In genomic region chr5:156326718-156327259, GRCh38 we compare ENCODE assay signal across 11 cellular contexts. TPM values are rescaled to one million over a fixed set of nuclear protein-coding genes. Genes with fewer than 3 reads are reported as not detected.
DNase-seq lines count a peak whose midpoint lies in the region; ATAC-seq, FAIRE-seq and TF ChIP-seq lines count a peak whose summit lies in the region.
"Had no signal": no experiment of that assay in that cellular context is flagged by ENCODE, and none has a peak within 500 bp of the region (broad histone marks: within the 10 kb centered on the region; RNA-seq: fewer than 3 reads in every experiment).

TSS of gene SGCD (plus strand) at chr5:156327164.

- H3K27me3 ChIP-seq in right cardiac atrium (ENCODE audit: control insufficient read depth, insufficient read depth), result no peaks in the 10 kb centered on the region

- intact Hi-C loops in right cardiac atrium (cut with DNase I), result loop anchor here in 1 of 4 donors (10.0 kb wide), 1 partner anchor 382 kb away; no protein-coding TSS in a partner anchor

- DNase-seq in EL (peak; percentile 36), astrocyte of the spinal cord (ENCODE audit: low read depth, low spot score) (peak; percentile 77), right cardiac atrium (peak; percentile 86 to 89 (median 88)), retina (peak; percentile 45), D721Med (ENCODE audit: insufficient read length, low spot score) (no peak)
- DNase-seq in stimulated activated CD4-positive, alpha-beta T cell treated with anti-CD3 and anti-CD28 coated beads, Interleukin-12 subunit alpha, Interleukin-12 subunit beta, amount 100 ng/mL, for 4 hours, result no peak
- DNase-seq: stimulated activated CD4-positive, alpha-beta T cell treated with anti-CD3 and anti-CD28 coated beads, Interleukin-2, amount 100 ng/mL, for 48 hours had no signal

- 9% methylated on average over 18 of the region's 18 CpGs for WGBS in right cardiac atrium

- H3K9me3 ChIP-seq in right cardiac atrium (ENCODE audit: control insufficient read depth, low read length), result no peaks in the 10 kb centered on the region

- peaks cover 3% of the 10 kb centered on the region for H3K4me1 ChIP-seq in right cardiac atrium (ENCODE audit: control insufficient read depth, insufficient read depth, low read length)

- ATAC-seq in right cardiac atrium (peak; percentile 94 to 98), HG03469 (IDR thresholded peaks at IDR 0.05; ENCODE audit: unreplicated experiment) (no peak), HG03045 (IDR thresholded peaks at IDR 0.05; ENCODE audit: unreplicated experiment) (no peak)

- peak within 1 kb of the TSS; percentile 85 for H3K27ac ChIP-seq in right cardiac atrium (ENCODE audit: low read length)
- H3K27ac ChIP-seq: KMS-11 had no signal

- in situ Hi-C loops in astrocyte of the spinal cord (cut with HindIII; ENCODE audit: low sequenced_read_pairs), result no loop called here

- peak; percentile 4 for TF ChIP-seq CTCF in astrocyte of the spinal cord (IDR thresholded peaks at IDR 0.05; ENCODE audit: low read depth, low read length)
- no peak for TF ChIP-seq CTCF in D721Med (IDR thresholded peaks at IDR 0.05; ENCODE audit: insufficient read depth, missing control alignments)

- H3K4me3 ChIP-seq in astrocyte of the spinal cord (ENCODE audit: low read depth, low read length) (peak within 1 kb of the TSS; percentile 36), right cardiac atrium (ENCODE audit: low read length) (peak within 1 kb of the TSS; percentile 59)

- no peak for FAIRE-seq in D721Med (lab: Jason Lieb, UNC)

RNA-seq across cellular contexts. Expression of gene SGCD, which starts in this region (rescaled TPM):
- 100 to 1,000 TPM in 1 of 4 donors, 10 to 100 TPM in 3; 73.1 to 151 (median 84.1) TPM for total RNA-seq in right cardiac atrium
- 23.2 TPM for polyA plus RNA-seq in right cardiac atrium
- total RNA-seq: activated T-helper 1 cell treated with anti-CD3 and anti-CD28 coated beads, Interleukin-12 subunit alpha, Interleukin-12 subunit beta, Interleukin-2, Interleukin-4 antibody, amounts not matched to agents 30 ng/mL and 10 ng/mL and 1 ng/mL, durations not matched to agents 14 hours and 24 hours and 36 hours had no signal

Comparison
In these comparisons a context has a peak if more than half of its experiments do, and no peak if none do; other contexts are left out.
1. DNase-seq: peak in EL (single experiment), astrocyte of the spinal cord (single experiment), right cardiac atrium (3 of 3) and retina (single experiment); none in stimulated activated CD4-positive, alpha-beta T cell treated with anti-CD3 and anti-CD28 coated beads, Interleukin-12 subunit alpha, Interleukin-12 subunit beta, amount 100 ng/mL, for 4 hours (single experiment) and D721Med (single experiment).
2. ATAC-seq: peak in right cardiac atrium (2 of 2); none in HG03469 (single experiment) and HG03045 (single experiment).